Comparison of ENCODE assay signal across 16 cellular contexts in the genomic region with DNA sequence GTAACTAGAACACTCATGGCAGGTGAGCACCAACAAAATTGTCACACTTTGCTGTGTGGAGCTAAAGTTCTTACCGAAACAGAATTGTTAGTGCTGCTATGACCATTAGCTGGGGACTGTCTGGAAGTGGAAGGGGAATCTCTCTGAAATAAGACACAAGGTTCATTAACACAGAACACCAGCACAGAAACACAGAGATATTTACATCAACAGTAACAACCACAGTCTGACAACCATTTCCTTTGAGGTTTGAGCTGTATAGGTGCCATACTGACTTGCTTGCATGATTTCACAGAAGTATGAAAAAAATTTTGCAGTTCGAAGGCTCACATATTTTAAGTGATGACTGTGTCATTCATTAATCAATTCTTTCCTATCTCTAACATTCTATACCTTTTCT.
A peak's percentile ranks its signal among the peaks of the same experiment; 100 is the strongest.
DNase-seq lines count a peak whose midpoint lies in the region; ATAC-seq and TF ChIP-seq lines count a peak whose summit lies in the region.
"Had no signal": no experiment of that assay in that cellular context is flagged by ENCODE, and none has a peak within 500 bp of the region (broad histone marks: within the 10 kb centered on the region; RNA-seq: fewer than 3 reads in every experiment).

No MANE protein-coding gene starts in this region.

- TF ChIP-seq CTCF in DND-41 (IDR thresholded peaks at IDR 0.05; ENCODE audit: borderline replicate concordance, extremely low read depth, low read length, poor library complexity, severe bottlenecking) (no peak), SU-DHL-6 (IDR thresholded peaks at IDR 0.05; ENCODE audit: insufficient read depth, low read length, poor library complexity, severe bottlenecking) (no peak), stomach (IDR thresholded peaks at IDR 0.05) (no peak)

- no peaks in the 10 kb centered on the region for H3K9me3 Mint-ChIP-seq in immature natural killer cell

- peaks cover 23% of the 10 kb centered on the region for H3K4me1 ChIP-seq in DND-41 (ENCODE audit: insufficient read depth, low read length)
- H3K4me1 ChIP-seq in stomach: peaks cover 0 to 23% (median 3%) of the 10 kb centered on the region in 4 donors

- WGBS in stomach, 5 donors: 53 to 81% (median 79%) methylated on average over 2 of the region's 2 CpGs

- ATAC-seq in DND-41 (ENCODE audit: insufficient read depth, low read depth): peak; percentile 79
- peak; percentile 52 for ATAC-seq in HG02938 (IDR thresholded peaks at IDR 0.05; ENCODE audit: unreplicated experiment)
- ATAC-seq in left colon: no peak
- ATAC-seq in GM19463 (IDR thresholded peaks at IDR 0.05; ENCODE audit: unreplicated experiment): no peak
- ATAC-seq: lower lobe of right lung, PC-3 had no signal

- H3K79me2 ChIP-seq in DND-41 (ENCODE audit: insufficient read depth, low read length) (no peaks in the 10 kb centered on the region), SU-DHL-6 (ENCODE audit: insufficient read depth, low read length) (no peaks in the 10 kb centered on the region)

- no peak overlapping the region for H3K9ac ChIP-seq in DND-41 (ENCODE audit: low read depth, low read length)
- peak overlapping the region; percentile 33 for H3K9ac ChIP-seq in SU-DHL-6 (ENCODE audit: low read length)
- H3K9ac ChIP-seq: GM23248 had no signal

- peak overlapping the region in 3 of 5 donors; percentile 10 to 74 (median 13) for H3K4me3 Mint-ChIP-seq in immature natural killer cell
- H3K4me3 Mint-ChIP-seq: nephron progenitor cell had no signal

- no peak overlapping the region for H3K4me3 ChIP-seq in DND-41 (ENCODE audit: low read depth in 1 of 2, low read length in 2 of 2)
- no peak overlapping the region for H3K4me3 ChIP-seq in SU-DHL-6 (ENCODE audit: insufficient read depth, low read length, poor library complexity, severe bottlenecking)
- H3K4me3 ChIP-seq in stomach: no peak overlapping the region
- H3K4me3 ChIP-seq: GM23248, lower lobe of right lung had no signal

- H3K27me3 ChIP-seq in DND-41 (ENCODE audit: insufficient read depth, low read length, poor library complexity) (no peaks in the 10 kb centered on the region), SU-DHL-6 (ENCODE audit: low read length) (no peaks in the 10 kb centered on the region), stomach (no peaks in the 10 kb centered on the region)

- no peak overlapping the region for H3K4me2 ChIP-seq in DND-41 (ENCODE audit: insufficient read depth, low read length)
- peak overlapping the region; percentile 77 for H3K4me2 ChIP-seq in SU-DHL-6 (ENCODE audit: low read depth, low read length, poor library complexity, severe bottlenecking)

- no peak for TF ChIP-seq POLR2A in stomach (IDR thresholded peaks at IDR 0.05)

- H3K27me3 Mint-ChIP-seq in immature natural killer cell (ENCODE audit: low read depth in 3 of 3): peaks cover 0 to 11% (median 6%) of the 10 kb centered on the region in 3 donors

- H3K9me3 ChIP-seq in DND-41 (ENCODE audit: insufficient read depth, low read length, severe bottlenecking) (no peaks in the 10 kb centered on the region), SU-DHL-6 (ENCODE audit: insufficient read depth, low read length) (no peaks in the 10 kb centered on the region), stomach (no peaks in the 10 kb centered on the region)
- H3K9me3 ChIP-seq: lower lobe of right lung had no signal

- no peaks in the 10 kb centered on the region for H3K9me2 ChIP-seq in SU-DHL-6 (replicated peaks; ENCODE audit: insufficient read depth, low read length)

- H3F3A ChIP-seq in SU-DHL-6 (ENCODE audit: insufficient read depth): no peaks in the 10 kb centered on the region; the same call in 1 of the 2 replicates

- intact Hi-C loops in left colon (cut with DNase I, micrococcal nuclease) (no loop called here), stomach (cut with DNase I; ENCODE audit: low total_unique reads) (no loop called here)

- no peak overlapping the region for H3K27ac ChIP-seq in DND-41 (ENCODE audit: low read length)
- peak overlapping the region; percentile 81 for H3K27ac ChIP-seq in SU-DHL-6 (ENCODE audit: low read depth, low read length)
- H3K27ac ChIP-seq in stomach: no peak overlapping the region
- H3K27ac ChIP-seq: GM23248, lower lobe of right lung had no signal

- TF ChIP-seq EP300 in stomach (IDR thresholded peaks at IDR 0.05): no peak

- no peaks in the 10 kb centered on the region for H4K20me1 ChIP-seq in DND-41 (ENCODE audit: insufficient read depth, low read length)
- no peaks in the 10 kb centered on the region for H4K20me1 ChIP-seq in SU-DHL-6 (ENCODE audit: low read depth, low read length)

- no peak for DNase-seq in DND-41
- DNase-seq in immature natural killer cell: peak; percentile 60 to 66 (median 66)
- DNase-seq in left colon: no peak
- DNase-seq in stomach: no peak
- DNase-seq: activated CD4-positive, CD25-positive, alpha-beta regulatory T cell treated with anti-CD3 and anti-CD28 coated beads, Interleukin-2, amount 50 U/mL, for 72 hours; activated effector memory CD4-positive, alpha-beta T cell treated with Interleukin-2 at 50 U/mL for 16 hours; effector CD8-positive, alpha-beta T cell; GM23248; lower lobe of right lung; NCI-H1436 treated with DMSO at 0.1 percent for 48 hours; NCI-H446; nephron progenitor cell; PC-3 had no signal

- H3K36me3 Mint-ChIP-seq in immature natural killer cell: peaks cover 4 to 8% (median 5%) of the 10 kb centered on the region in 3 donors

- peak overlapping the region in 5 of 6 donors; percentile 19 to 88 (median 60) for H3K27ac Mint-ChIP-seq in immature natural killer cell

- peaks cover 38 to 48% of the 10 kb centered on the region in 2 donors for H3K4me1 Mint-ChIP-seq in immature natural killer cell

- H3K36me3 ChIP-seq in DND-41 (ENCODE audit: insufficient read depth, low read length) (peaks cover 16% of the 10 kb centered on the region; the same call in 1 of the 2 replicates), SU-DHL-6 (ENCODE audit: low read length) (no peaks in the 10 kb centered on the region), stomach (peaks cover 0 to 5% (median 0%) of the 10 kb centered on the region in 4 donors)
- H3K36me3 ChIP-seq: lower lobe of right lung had no signal

- H2AFZ ChIP-seq in DND-41 (ENCODE audit: low read depth, low read length) (no peak overlapping the region), SU-DHL-6 (ENCODE audit: low read depth, low read length, severe bottlenecking) (no peak overlapping the region)
- H2AFZ ChIP-seq: GM23248 had no signal

Comparison
In these comparisons a context has a peak if more than half of its experiments do, and no peak if none do; other contexts are left out.
1. ATAC-seq: peak in DND-41 (single experiment) and HG02938 (single experiment); none in left colon (single experiment) and GM19463 (single experiment).
2. DNase-seq: peak in immature natural killer cell (3 of 3); none in DND-41 (single experiment), left colon (0 of 2) and stomach (single experiment).